In the genomic region with DNA sequence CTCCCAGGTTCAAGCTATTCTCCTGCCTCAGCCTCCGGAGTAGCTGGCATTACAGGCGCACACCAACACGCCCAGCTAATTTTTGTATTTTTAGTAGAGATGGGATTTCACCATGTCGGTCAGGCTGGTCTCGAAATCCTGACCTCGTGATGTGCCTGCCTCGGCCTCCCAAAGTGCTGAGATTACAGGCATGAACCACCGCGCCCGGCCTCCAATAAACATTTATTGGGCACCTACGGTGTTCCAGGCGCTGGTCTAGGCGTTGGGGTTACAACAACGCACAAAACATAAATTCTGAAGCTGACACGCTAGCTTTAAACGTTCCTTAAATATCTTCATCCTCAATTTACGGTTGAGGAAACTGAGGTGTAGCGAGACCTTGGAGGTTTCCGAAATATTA, we compare ENCODE assay signal across 8 cellular contexts. TPM values are rescaled to one million over a fixed set of nuclear protein-coding genes. Genes with fewer than 3 reads are reported as not detected.
DNase-seq lines count a peak whose midpoint lies in the region; ATAC-seq and TF ChIP-seq lines count a peak whose summit lies in the region.
"Not testable (repeated sequence)": the region's sequence is repeated elsewhere in the genome, so short reads cannot be mapped to it uniquely, and the experiment has no call there.

No MANE protein-coding gene starts in this region.

- not testable (repeated sequence) for H3K27ac ChIP-seq in PC-3 (ENCODE audit: low read length)
- H3K27ac ChIP-seq in breast epithelium (peak overlapping the region; percentile 75 to 87), mucosa of rectum (ENCODE audit: low read depth in 2 of 2, low read length in 2 of 2) (peak overlapping the region; percentile 32 to 68), vagina (peak overlapping the region; percentile 64)

- H3K4me3 ChIP-seq in GM12865 (ENCODE audit: low read depth, low read length) (peak overlapping the region; percentile 43), PC-3 (ENCODE audit: low read length) (peak overlapping the region; percentile 61), breast epithelium (peak overlapping the region in 2 of 3 donors; percentile 77 to 82), foreskin fibroblast (ENCODE audit: low read depth in 1 of 2, low read length in 2 of 2) (peak overlapping the region; percentile 34 to 61), mucosa of rectum (ENCODE audit: low read length in 2 of 2) (peak overlapping the region; percentile 21 to 67), skeletal muscle cell (ENCODE audit: low read depth, low read length) (peak overlapping the region; percentile 39), vagina (peak overlapping the region; percentile 79 to 91)

- not testable (repeated sequence) for ATAC-seq in PC-3; activated CD8-positive, alpha-beta memory T cell treated with anti-CD3 and anti-CD28 coated beads, Interleukin-2, amount 10 ng/mL, durations not matched to agents 7 days and 5 days

- H3K9me2 ChIP-seq in PC-3 (replicated peaks; ENCODE audit: low read length) = not testable (repeated sequence)

- TF ChIP-seq CTCF in GM12865 (IDR thresholded peaks at IDR 0.05; ENCODE audit: insufficient read depth, low read depth, low read length, missing control alignments); PC-3 (conservative IDR thresholded peaks at IDR 0.05; ENCODE audit: low read depth, low read length); breast epithelium (IDR thresholded peaks at IDR 0.05); foreskin fibroblast (IDR thresholded peaks at IDR 0.05; ENCODE audit: low read depth, low read length); vagina (IDR thresholded peaks at IDR 0.05): not testable (repeated sequence)

- peaks cover 20% of the 10 kb centered on the region for H3K4me1 Mint-ChIP-seq in activated CD8-positive, alpha-beta memory T cell treated with anti-CD3 and anti-CD28 coated beads, Interleukin-2, amount 10 ng/mL, durations not matched to agents 7 days and 5 days

- H3F3A ChIP-seq in PC-3 (ENCODE audit: low read length, unreplicated experiment) = not testable (repeated sequence)

- peak overlapping the region; percentile 63 for H3K27ac Mint-ChIP-seq in activated CD8-positive, alpha-beta memory T cell treated with anti-CD3 and anti-CD28 coated beads, Interleukin-2, amount 10 ng/mL, durations not matched to agents 7 days and 5 days

- intact Hi-C loops in PC-3 (cut with micrococcal nuclease); breast epithelium (cut with DNase I; ENCODE audit: low total_unique reads); vagina (cut with DNase I): not testable (repeated sequence)

- not testable (repeated sequence) for DNase-seq in GM12865 (ENCODE audit: low read depth); PC-3; activated CD8-positive, alpha-beta memory T cell treated with anti-CD3 and anti-CD28 coated beads, Interleukin-2, amount 10 ng/mL, durations not matched to agents 7 days and 5 days; breast epithelium (ENCODE audit: low spot score in 2 of 2); foreskin fibroblast; skeletal muscle cell (ENCODE audit: low read depth); vagina (ENCODE audit: extremely low spot score in 2 of 2)

- H4K20me1 ChIP-seq in PC-3 (ENCODE audit: low read length) = not testable (repeated sequence)

- H3K79me2 ChIP-seq in PC-3 (ENCODE audit: low read length) = not testable (repeated sequence)

- H3K4me2 ChIP-seq in PC-3 (ENCODE audit: low read length) = peak overlapping the region; percentile 90

- H3K27me3 Mint-ChIP-seq in activated CD8-positive, alpha-beta memory T cell treated with anti-CD3 and anti-CD28 coated beads, Interleukin-2, amount 10 ng/mL, durations not matched to agents 7 days and 5 days = not testable (repeated sequence)

- not testable (repeated sequence) for H3K4me1 ChIP-seq in PC-3 (ENCODE audit: insufficient read depth, low read length); breast epithelium; mucosa of rectum (ENCODE audit: control insufficient read depth in 2 of 2, insufficient read depth in 2 of 2, low read length in 2 of 2)
- H3K4me1 ChIP-seq in vagina = peaks cover 17% of the 10 kb centered on the region

- H3K36me3 ChIP-seq in PC-3 (ENCODE audit: low read depth, low read length); breast epithelium; mucosa of rectum (ENCODE audit: control insufficient read depth in 2 of 2, insufficient read depth in 2 of 2, low read length in 2 of 2); vagina: not testable (repeated sequence)

- not testable (repeated sequence) for H3K9me3 ChIP-seq in PC-3 (ENCODE audit: low read length); breast epithelium; mucosa of rectum (ENCODE audit: control insufficient read depth in 2 of 2, low read length in 2 of 2); vagina

- H3K36me3 Mint-ChIP-seq in activated CD8-positive, alpha-beta memory T cell treated with anti-CD3 and anti-CD28 coated beads, Interleukin-2, amount 10 ng/mL, durations not matched to agents 7 days and 5 days = not testable (repeated sequence)

- H3K27me3 ChIP-seq in PC-3 (ENCODE audit: low read length); breast epithelium; mucosa of rectum (ENCODE audit: control insufficient read depth in 2 of 2, insufficient read depth in 2 of 2, low read length in 2 of 2); vagina: not testable (repeated sequence)

- CTCF ChIA-PET in PC-3 (lab: Charles Lee) = interaction anchor here (0.7 kb wide), 1 partner anchor 352 kb away, joined by 7 read pairs; no protein-coding TSS in a partner anchor
- CTCF ChIA-PET in activated CD8-positive, alpha-beta memory T cell treated with anti-CD3 and anti-CD28 coated beads, Interleukin-2, amount 10 ng/mL, durations not matched to agents 7 days and 5 days (lab: Charles Lee) = interaction anchor here (0.6 to 2.4 kb wide), 5 partner anchors 12 to 773 kb away, joined by 3 to 12 read pairs (median 6); partner anchors contain the start of gene CLASRP

- not testable (repeated sequence) for TF ChIP-seq POLR2A in breast epithelium (IDR thresholded peaks at IDR 0.05); vagina (IDR thresholded peaks at IDR 0.05)

- peak overlapping the region; percentile 81; the same call in 1 of the 2 replicates for H2AFZ ChIP-seq in PC-3 (ENCODE audit: low read length)

- H3K9ac ChIP-seq in PC-3 (ENCODE audit: low read length) (peak overlapping the region; percentile 11; the same call in 1 of the 2 replicates), mucosa of rectum (ENCODE audit: low read depth in 1 of 2, low read length in 2 of 2) (peak overlapping the region in 1 of 2 donors; percentile 54)

- peak overlapping the region; percentile 57 for H3K4me3 Mint-ChIP-seq in activated CD8-positive, alpha-beta memory T cell treated with anti-CD3 and anti-CD28 coated beads, Interleukin-2, amount 10 ng/mL, durations not matched to agents 7 days and 5 days

- H3K9me3 Mint-ChIP-seq in activated CD8-positive, alpha-beta memory T cell treated with anti-CD3 and anti-CD28 coated beads, Interleukin-2, amount 10 ng/mL, durations not matched to agents 7 days and 5 days (ENCODE audit: low read depth) = not testable (repeated sequence)

- POLR2A ChIA-PET in PC-3 (lab: Charles Lee; ENCODE audit: unreplicated experiment) = not testable (repeated sequence)

- TSS peak; percentile 76 for BruUV-seq in PC-3 (replicated peaks; lab: Mats Ljungman, UMichigan)

RNA-seq across cellular contexts. Expression of gene RELB, which starts 0.6 kb away (rescaled TPM):
- 4.8 and 15.2 TPM in 2 replicates for total RNA-seq in PC-3 (2014; rRNA removed)
- total RNA-seq in activated CD8-positive, alpha-beta memory T cell treated with anti-CD3 and anti-CD28 coated beads, Interleukin-2, amount 10 ng/mL, durations not matched to agents 7 days and 5 days = 10 to 100 TPM; 22.4 to 58.8 TPM
- 10 to 100 TPM in 1 of 3 donors, 1 to 10 TPM in 2; 5.8 to 12.5 (median 8.2) TPM for total RNA-seq in breast epithelium
- 2.9 TPM for total RNA-seq in vagina

RNA-seq across cellular contexts. Expression of gene CLASRP, which starts 38.2 kb away (rescaled TPM):
- 32.3 and 38.9 TPM in 2 replicates for total RNA-seq in PC-3 (2014; rRNA removed)
- 100 to 1,000 TPM; 114 to 121 TPM for total RNA-seq in activated CD8-positive, alpha-beta memory T cell treated with anti-CD3 and anti-CD28 coated beads, Interleukin-2, amount 10 ng/mL, durations not matched to agents 7 days and 5 days
- 10 to 100 TPM; 49.9 to 80.3 (median 57.0) TPM for total RNA-seq in breast epithelium
- 93.5 TPM for total RNA-seq in vagina

RNA-seq across cellular contexts. Expression of gene CLPTM1, which starts 45.5 kb away (rescaled TPM):
- 44.9 and 61.3 TPM in 2 replicates for total RNA-seq in PC-3 (2014; rRNA removed)
- 10 to 100 TPM; 73.0 to 74.7 TPM for total RNA-seq in activated CD8-positive, alpha-beta memory T cell treated with anti-CD3 and anti-CD28 coated beads, Interleukin-2, amount 10 ng/mL, durations not matched to agents 7 days and 5 days
- 10 to 100 TPM; 42.0 to 70.5 (median 60.2) TPM for total RNA-seq in breast epithelium
- total RNA-seq in vagina = 130 TPM

RNA-seq across cellular contexts. Expression of gene APOC2, which starts 54.8 kb away (rescaled TPM):
- total RNA-seq in PC-3 (2014; rRNA removed) (not detected in 2 replicates), breast epithelium (10 to 100 TPM in 1 of 3 donors, under 1 TPM in 1, not detected in 1; 0.48 to 10.7 TPM), vagina (not detected)
- not detected for total RNA-seq in activated CD8-positive, alpha-beta memory T cell treated with anti-CD3 and anti-CD28 coated beads, Interleukin-2, amount 10 ng/mL, durations not matched to agents 7 days and 5 days

RNA-seq across cellular contexts. Expression of gene APOC4, which starts 58.6 kb away (rescaled TPM):
- total RNA-seq in PC-3 (2014; rRNA removed) = not detected in 2 replicates
- total RNA-seq in activated CD8-positive, alpha-beta memory T cell treated with anti-CD3 and anti-CD28 coated beads, Interleukin-2, amount 10 ng/mL, durations not matched to agents 7 days and 5 days = not detected
- not detected for total RNA-seq in breast epithelium
- not detected for total RNA-seq in vagina
